Comparison of ENCODE assay signal across 33 cellular contexts in the genomic region with DNA sequence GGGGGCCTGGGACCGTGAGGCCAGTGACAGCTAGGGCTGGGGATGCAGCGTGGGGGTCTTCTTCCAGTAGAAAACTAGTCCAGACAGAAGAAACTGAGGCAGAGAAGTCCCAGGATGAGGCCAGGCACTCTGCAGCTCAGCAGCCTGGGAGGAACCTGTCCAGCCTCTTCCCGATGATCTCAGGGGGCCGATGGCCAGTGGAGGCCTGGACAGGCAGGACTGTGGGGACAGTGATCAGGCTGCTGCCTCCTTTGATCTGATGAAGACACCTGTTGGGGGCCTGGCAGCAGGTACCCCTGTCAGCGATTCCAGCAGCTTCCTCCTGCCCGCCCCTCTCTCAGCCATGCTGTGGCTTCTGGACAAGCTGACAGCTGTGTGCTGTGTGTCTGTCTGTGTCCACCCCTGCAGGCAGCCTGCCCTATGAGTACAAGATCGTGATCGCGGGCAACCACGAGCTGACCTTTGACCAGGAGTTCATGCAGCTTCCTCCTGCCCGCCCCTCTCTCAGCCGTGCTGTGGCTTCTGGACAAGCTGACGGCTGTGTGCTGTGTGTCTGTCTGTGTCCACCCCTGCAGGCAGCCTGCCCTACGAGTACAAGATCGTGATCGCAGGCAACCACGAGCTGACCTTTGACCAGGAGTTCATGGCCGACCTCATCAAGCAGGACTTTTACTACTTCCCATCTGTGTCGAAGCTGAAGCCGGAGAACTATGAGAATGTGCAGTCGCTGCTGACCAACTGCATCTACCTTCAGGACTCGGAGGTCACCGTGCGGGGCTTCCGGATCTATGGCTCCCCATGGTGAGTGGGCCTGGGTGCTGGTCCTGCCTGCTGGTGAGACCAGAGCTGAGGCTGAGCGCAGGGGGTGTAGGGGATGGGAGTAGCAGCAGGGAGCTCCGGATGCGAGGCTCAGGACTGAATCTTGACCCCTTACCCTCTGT.
DNase-seq lines count a peak whose midpoint lies in the region; ATAC-seq, FAIRE-seq and TF ChIP-seq lines count a peak whose summit lies in the region.
"Had no signal": no experiment of that assay in that cellular context is flagged by ENCODE, and none has a peak within 500 bp of the region (broad histone marks: within the 10 kb centered on the region; RNA-seq: fewer than 3 reads in every experiment).

No MANE protein-coding gene starts in this region.

- H3K79me2 ChIP-seq in GM23338 (replicated peaks; ENCODE audit: insufficient read depth): no peaks in the 10 kb centered on the region
- H3K79me2 ChIP-seq: parathyroid adenoma had no signal

- H4K8ac ChIP-seq in neuronal stem cell (ENCODE audit: low read depth, low read length): no peak overlapping the region

- ATAC-seq in GM23338 (no peak), HG02623 (IDR thresholded peaks at IDR 0.05; ENCODE audit: unreplicated experiment) (no peak)
- ATAC-seq: activated CD8-positive, alpha-beta T cell treated with anti-CD3 and anti-CD28 coated beads, Interleukin-2, amount 10 ng/mL, durations not matched to agents 7 days and 5 days; activated T-helper 17 cell treated with anti-CD3 and anti-CD28 coated beads, Interleukin-2, amount 50 U/mL, for 72 hours; foreskin keratinocyte; heart right ventricle; Right ventricle myocardium inferior; SK-N-SH treated with all-trans-retinoic acid at 6 μM for 48 hours had no signal

- intact Hi-C loops in kidney (cut with DNase I): no loop called here

- WGBS in neuronal stem cell (ENCODE audit: extremely low coverage in 2 of 2, insufficient read length in 2 of 2, insufficient replicate concordance in 1 of 2), 2 donors: no CpG with 5 or more reads among the region's 28 CpGs

- FAIRE-seq in kidney (lab: Jason Lieb, UNC): no peak
- FAIRE-seq: endometrium had no signal

- no peaks in the 10 kb centered on the region for H3K36me3 Mint-ChIP-seq in GM23338 (ENCODE audit: low read depth)
- H3K36me3 Mint-ChIP-seq: activated naive CD4-positive, alpha-beta T cell treated with anti-CD3 and anti-CD28 coated beads, Interleukin-2, amount 50 U/mL, for 24 hours; CD4-positive, alpha-beta memory T cell had no signal

- H3K9me3 Mint-ChIP-seq in GM23338: no peaks in the 10 kb centered on the region
- H3K9me3 Mint-ChIP-seq: activated naive CD4-positive, alpha-beta T cell treated with anti-CD3 and anti-CD28 coated beads, Interleukin-2, amount 50 U/mL, for 24 hours; activated T-helper 17 cell treated with anti-CD3 and anti-CD28 coated beads, Interleukin-2, amount 50 U/mL, for 72 hours; CD4-positive, alpha-beta memory T cell; stimulated activated naive CD8-positive, alpha-beta T cell treated with anti-CD3 and anti-CD28 coated beads, Interleukin-15, Interleukin-2, amounts not matched to agents 100 ng/mL and 50 ng/mL, for 24 hours had no signal

- H3K4ac ChIP-seq in neuronal stem cell (ENCODE audit: low read length): no peak overlapping the region

- H2BK120ac ChIP-seq in neuronal stem cell (ENCODE audit: low read depth, low read length): no peak overlapping the region

- no peak overlapping the region for H3K23ac ChIP-seq in neuronal stem cell (ENCODE audit: low read depth, low read length, poor library complexity)

- H3K18ac ChIP-seq in neuronal stem cell (ENCODE audit: low read length): no peak overlapping the region

- H2BK12ac ChIP-seq in neuronal stem cell (ENCODE audit: low read length): no peak overlapping the region

- H4K20me1 ChIP-seq in GM23338 (replicated peaks; ENCODE audit: insufficient read depth): no peaks in the 10 kb centered on the region

- H3K14ac ChIP-seq in neuronal stem cell (ENCODE audit: low read length): no peak overlapping the region

- no peak overlapping the region for H3K4me3 ChIP-seq in GM23338
- H3K4me3 ChIP-seq in kidney (ENCODE audit: low read length in 2 of 2): no peak overlapping the region
- H3K4me3 ChIP-seq in neuronal stem cell (ENCODE audit: low read length in 2 of 2): peak overlapping the region in 1 of 2 donors; percentile 13
- H3K4me3 ChIP-seq: dorsolateral prefrontal cortex, esophagus squamous epithelium, HAP-1, heart right ventricle, thoracic aorta had no signal

- peaks cover 5% of the 10 kb centered on the region for H3K27me3 Mint-ChIP-seq in GM23338 (ENCODE audit: insufficient read depth, low read depth, poor library complexity)

- H3K36me3 ChIP-seq in GM23338 (ENCODE audit: insufficient read depth): no peaks in the 10 kb centered on the region
- H3K36me3 ChIP-seq in kidney (ENCODE audit: control insufficient read depth in 1 of 2, insufficient read depth in 2 of 2, low read length in 2 of 2): no peaks in the 10 kb centered on the region
- peaks cover 0 to 2% of the 10 kb centered on the region in 2 donors for H3K36me3 ChIP-seq in neuronal stem cell (replicated peaks in 1 of 2; ENCODE audit: control insufficient read depth in 2 of 2, insufficient read depth in 2 of 2, low read length in 2 of 2)
- H3K36me3 ChIP-seq: brain microvascular endothelial cell, esophagus squamous epithelium, HAP-1, heart right ventricle, thoracic aorta had no signal

- H3F3A ChIP-seq in GM23338 (replicated peaks; ENCODE audit: low read depth): no peaks in the 10 kb centered on the region

- H3K4me1 Mint-ChIP-seq in GM23338: no peaks in the 10 kb centered on the region
- H3K4me1 Mint-ChIP-seq: activated naive CD4-positive, alpha-beta T cell treated with anti-CD3 and anti-CD28 coated beads, Interleukin-2, amount 50 U/mL, for 24 hours; activated T-helper 17 cell treated with anti-CD3 and anti-CD28 coated beads, Interleukin-2, amount 50 U/mL, for 72 hours; CD4-positive, alpha-beta memory T cell had no signal

- H3K9me3 ChIP-seq in kidney (ENCODE audit: control insufficient read depth in 1 of 2, low read length in 2 of 2) (no peaks in the 10 kb centered on the region), neuronal stem cell (replicated peaks in 1 of 2; ENCODE audit: control insufficient read depth in 2 of 2, insufficient read depth in 1 of 2, low read depth in 1 of 2, low read length in 2 of 2) (no peaks in the 10 kb centered on the region)
- H3K9me3 ChIP-seq: esophagus squamous epithelium, HAP-1, heart right ventricle, thoracic aorta had no signal

- no peak overlapping the region for H2AK5ac ChIP-seq in neuronal stem cell (ENCODE audit: low read depth, low read length)

- H2AFZ ChIP-seq in GM23338 (no peak overlapping the region), neuronal stem cell (ENCODE audit: low read length) (peak overlapping the region; percentile 38)
- H2AFZ ChIP-seq: parathyroid adenoma had no signal

- H2BK15ac ChIP-seq in neuronal stem cell (ENCODE audit: low read length): no peak overlapping the region

- H3K27ac ChIP-seq in GM23338 (ENCODE audit: low read depth) (no peak overlapping the region), kidney (ENCODE audit: low read depth in 2 of 2, low read length in 2 of 2) (no peak overlapping the region), neuronal stem cell (replicated peaks; ENCODE audit: low read length) (no peak overlapping the region)
- H3K27ac ChIP-seq: brain microvascular endothelial cell, esophagus squamous epithelium, foreskin keratinocyte, heart right ventricle, parathyroid adenoma, thoracic aorta had no signal

- no peak for TF ChIP-seq CTCF in GM23338 (conservative IDR thresholded peaks at IDR 0.05; ENCODE audit: low read depth in 2 of 2)
- no peak for TF ChIP-seq CTCF in kidney (IDR thresholded peaks at IDR 0.05; ENCODE audit: borderline replicate concordance, extremely low read depth, insufficient read depth)

- H3K4me2 ChIP-seq in GM23338: no peak overlapping the region
- H3K4me2 ChIP-seq in neuronal stem cell (ENCODE audit: insufficient read depth, low read length, poor library complexity, severe bottlenecking): no peak overlapping the region

- no peaks in the 10 kb centered on the region for H3K27me3 ChIP-seq in GM23338 (ENCODE audit: insufficient read depth)
- H3K27me3 ChIP-seq in neuronal stem cell (ENCODE audit: control insufficient read depth in 3 of 3, insufficient read depth in 3 of 3, low read depth in 1 of 3, low read length in 3 of 3): no peaks in the 10 kb centered on the region
- H3K27me3 ChIP-seq: brain microvascular endothelial cell, foreskin keratinocyte had no signal

- H3K9ac ChIP-seq in kidney (ENCODE audit: low read length in 2 of 2) (no peak overlapping the region), neuronal stem cell (ENCODE audit: low read depth, low read length, poor library complexity) (peak overlapping the region; percentile 24)
- H3K9ac ChIP-seq: parathyroid adenoma had no signal

- DNase-seq in GM23338 (ENCODE audit: low spot score) (no peak), OCI-M1 (lab: John Stamatoyannopoulos, UW) (peak; percentile 52), kidney (peak; percentile 71), neuronal stem cell (ENCODE audit: low spot score) (no peak), putamen (ENCODE audit: low spot score) (no peak), DMS79 (lab: John Stamatoyannopoulos, UW) (no peak)
- DNase-seq: activated CD8-positive, alpha-beta T cell treated with anti-CD3 and anti-CD28 coated beads, Interleukin-2, amount 10 ng/mL, durations not matched to agents 7 days and 5 days; amygdala; brain microvascular endothelial cell; CD4-positive, alpha-beta memory T cell; dorsolateral prefrontal cortex; EL; esophagus squamous epithelium; foreskin keratinocyte; heart right ventricle; mammary epithelial cell; NCI-H146; NCI-H446 treated with DMSO at 0.1 percent for 48 hours; NCI-H82; stimulated activated CD4-positive, alpha-beta T cell treated with anti-CD3 and anti-CD28 coated beads, Interleukin-2, amount 100 ng/mL, for 24 hours; T-helper 2 cell had no signal

- H3K79me1 ChIP-seq in neuronal stem cell (ENCODE audit: low read depth, low read length): peaks cover 4% of the 10 kb centered on the region

- no peaks in the 10 kb centered on the region for H3K9me2 ChIP-seq in GM23338 (ENCODE audit: insufficient read depth)

- H3K27ac Mint-ChIP-seq in GM23338: peak overlapping the region; percentile 58; the same call in 1 of the 2 replicates
- H3K27ac Mint-ChIP-seq: activated CD8-positive, alpha-beta T cell treated with anti-CD3 and anti-CD28 coated beads, Interleukin-2, amount 10 ng/mL, durations not matched to agents 7 days and 5 days; activated naive CD4-positive, alpha-beta T cell treated with anti-CD3 and anti-CD28 coated beads, Interleukin-2, amount 50 U/mL, for 24 hours; activated T-helper 17 cell treated with anti-CD3 and anti-CD28 coated beads, Interleukin-2, amount 50 U/mL, for 72 hours; B cell; CD4-positive, alpha-beta memory T cell; stimulated activated naive CD8-positive, alpha-beta T cell treated with anti-CD3 and anti-CD28 coated beads, Interleukin-15, Interleukin-2, amounts not matched to agents 100 ng/mL and 50 ng/mL, for 24 hours had no signal

- no peaks in the 10 kb centered on the region for H3K4me1 ChIP-seq in GM23338 (ENCODE audit: insufficient read depth)
- no peaks in the 10 kb centered on the region for H3K4me1 ChIP-seq in kidney (ENCODE audit: control insufficient read depth in 1 of 2, insufficient read depth in 1 of 2, low read depth in 1 of 2, low read length in 2 of 2)
- peaks cover 5 to 12% of the 10 kb centered on the region in 2 donors for H3K4me1 ChIP-seq in neuronal stem cell (ENCODE audit: control insufficient read depth in 2 of 2, insufficient read depth in 1 of 2, low read depth in 1 of 2, low read length in 2 of 2)
- H3K4me1 ChIP-seq: esophagus squamous epithelium, foreskin keratinocyte, HAP-1, heart right ventricle, parathyroid adenoma had no signal

- no peak overlapping the region for H2BK5ac ChIP-seq in neuronal stem cell (ENCODE audit: low read length)

- H3K4me3 Mint-ChIP-seq in GM23338: no peak overlapping the region
- H3K4me3 Mint-ChIP-seq: activated CD8-positive, alpha-beta T cell treated with anti-CD3 and anti-CD28 coated beads, Interleukin-2, amount 10 ng/mL, durations not matched to agents 7 days and 5 days; activated naive CD4-positive, alpha-beta T cell treated with anti-CD3 and anti-CD28 coated beads, Interleukin-2, amount 50 U/mL, for 24 hours; activated T-helper 17 cell treated with anti-CD3 and anti-CD28 coated beads, Interleukin-2, amount 50 U/mL, for 72 hours; B cell; CD4-positive, alpha-beta memory T cell; neural crest cell; stimulated activated naive CD8-positive, alpha-beta T cell treated with anti-CD3 and anti-CD28 coated beads, Interleukin-15, Interleukin-2, amounts not matched to agents 100 ng/mL and 50 ng/mL, for 24 hours had no signal

- no peak overlapping the region for H4K91ac ChIP-seq in neuronal stem cell (ENCODE audit: low read depth, low read length, poor library complexity)

Comparison
In these comparisons a context has a peak if more than half of its experiments do, and no peak if none do; other contexts are left out.
1. DNase-seq: peak in OCI-M1 (single experiment) and kidney (single experiment); none in GM23338 (single experiment), neuronal stem cell (single experiment), putamen (single experiment) and DMS79 (single experiment).